ENCODE assay signal across 8 cellular contexts in the genomic region with DNA sequence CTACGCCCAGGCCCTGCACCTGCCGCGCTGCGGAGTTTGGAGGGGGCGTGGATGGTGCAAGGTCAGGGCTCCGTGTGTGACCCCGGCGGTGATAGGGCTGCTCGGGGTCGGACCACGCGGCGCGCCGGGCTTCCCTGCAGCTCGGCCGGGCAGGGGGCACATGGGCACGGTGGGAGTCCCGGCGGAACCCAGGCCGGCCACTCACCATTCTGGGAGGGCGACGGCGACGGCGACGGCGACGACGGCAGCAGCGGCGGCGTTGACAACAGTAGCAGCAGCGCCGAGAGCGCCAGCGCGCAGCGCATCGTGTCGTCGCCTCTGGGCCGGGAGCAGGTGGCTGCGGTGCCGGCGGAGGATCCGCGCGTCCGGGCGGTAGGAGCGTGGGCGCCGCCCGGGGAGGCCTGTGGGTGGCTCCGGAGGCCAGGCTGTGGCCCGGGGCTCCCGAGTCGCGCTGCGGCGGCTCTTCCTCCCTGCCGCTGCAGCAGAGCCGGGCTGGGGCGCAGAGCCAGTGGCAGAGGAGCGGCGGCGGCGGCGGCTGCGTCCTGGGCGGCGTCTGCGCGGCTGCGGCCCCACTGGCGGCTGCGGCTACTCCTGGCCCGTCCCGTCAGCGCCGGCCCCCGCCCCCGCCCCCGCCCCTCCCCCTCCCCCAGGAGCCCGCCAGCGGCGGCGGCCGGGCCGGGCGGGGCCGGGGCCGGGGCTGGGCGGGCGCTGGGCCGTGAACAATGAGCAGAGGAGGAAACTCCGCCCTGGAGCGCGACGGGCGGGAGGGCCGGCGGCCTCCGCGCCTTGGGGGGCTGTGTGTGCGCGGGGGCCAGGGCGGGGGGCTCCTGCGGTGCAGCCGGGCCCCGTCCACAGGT. TPM values are rescaled to one million over a fixed set of nuclear protein-coding genes. Genes with fewer than 3 reads are reported as not detected.
DNase-seq lines count a peak whose midpoint lies in the region; ATAC-seq and TF ChIP-seq lines count a peak whose summit lies in the region.

Gene PODXL (minus strand): TSS at position 574 of the 857 bp plus-strand sequence. CDS start 269 bp downstream, at position 305.

- TF ChIP-seq CTCF in C4-2B (conservative IDR thresholded peaks at IDR 0.05) = no peak

- H3K4me1 ChIP-seq in NT2/D1 (ENCODE audit: insufficient read depth, insufficient read length) = peaks cover 3% of the 10 kb centered on the region
- H3K4me1 ChIP-seq in mucosa of stomach (ENCODE audit: control insufficient read depth, insufficient read depth, low read length) = peaks cover 13% of the 10 kb centered on the region

- H3K27me3 ChIP-seq in NT2/D1 (ENCODE audit: insufficient read depth, insufficient read length) (no peaks in the 10 kb centered on the region), mucosa of stomach (ENCODE audit: control insufficient read depth, insufficient read depth, low read length) (peaks cover 37% of the 10 kb centered on the region)

- DNase-seq in NT2/D1 (ENCODE audit: low read depth, low spot score) = no peak
- peak; percentile 56 for DNase-seq in activated T-cell treated with anti-CD3 and anti-CD28 coated beads, Interleukin-2, amount 50 U/mL, for 1 hour
- DNase-seq in stimulated activated naive CD4-positive, alpha-beta T cell (lab: John Stamatoyannopoulos, UW) = peak in 4 of 6 experiments; percentile 9 to 32 (median 18)

- H3K36me3 ChIP-seq in NT2/D1 (ENCODE audit: insufficient read depth, insufficient read length, low read length) = peaks cover 47% of the 10 kb centered on the region
- H3K36me3 ChIP-seq in mucosa of stomach (ENCODE audit: control insufficient read depth, insufficient read depth, low read length) = no peaks in the 10 kb centered on the region

- H3K27ac ChIP-seq in C4-2B = peak within 1 kb of the TSS; percentile 74

- H3K4me3 ChIP-seq in NT2/D1 (ENCODE audit: insufficient read length, low read depth) (peak within 1 kb of the TSS; percentile 97), mucosa of stomach (ENCODE audit: low read length) (peak within 1 kb of the TSS; percentile 31)

- H3K9ac ChIP-seq in NT2/D1 (ENCODE audit: insufficient read length, low read depth) = peak within 1 kb of the TSS; percentile 99
- peak within 1 kb of the TSS; percentile 34 for H3K9ac ChIP-seq in mucosa of stomach (ENCODE audit: low read length)

- H3K9me3 ChIP-seq in NT2/D1 (ENCODE audit: insufficient read depth, low read length) (no peaks in the 10 kb centered on the region), mucosa of stomach (ENCODE audit: control insufficient read depth, low read length) (no peaks in the 10 kb centered on the region)

- ATAC-seq in GM19351 (IDR thresholded peaks at IDR 0.05; ENCODE audit: unreplicated experiment) (peak; percentile 76), HG03457 (IDR thresholded peaks at IDR 0.05; ENCODE audit: unreplicated experiment) (peak; percentile 49), esophagus mucosa (peak; percentile 91)

RNA-seq across cellular contexts. Expression of gene PODXL, which starts in this region (rescaled TPM):
- 8.3 TPM for total RNA-seq in esophagus mucosa
